Comparison of ENCODE assay signal across 29 cellular contexts in the genomic region with DNA sequence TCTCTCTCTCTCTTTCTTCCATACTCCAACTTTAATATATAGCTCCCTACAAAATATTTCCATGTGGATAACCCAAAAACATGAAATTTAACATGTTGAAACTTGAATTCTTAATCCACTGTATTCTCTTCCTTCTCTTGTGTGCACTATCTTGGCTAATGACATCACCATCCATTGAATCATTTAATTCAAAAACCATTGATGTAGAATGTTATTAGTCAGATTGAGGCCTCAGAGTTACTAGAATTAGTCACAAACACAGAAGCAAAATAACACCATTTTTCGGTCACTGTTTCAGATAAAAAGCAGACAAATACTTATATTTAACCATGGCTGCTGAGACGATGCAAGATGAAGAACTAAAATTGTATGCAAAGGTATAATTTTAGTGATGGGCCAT.
"Had no signal": no experiment of that assay in that cellular context is flagged by ENCODE, and none has a peak within 500 bp of the region (broad histone marks: within the 10 kb centered on the region; RNA-seq: fewer than 3 reads in every experiment).

No MANE protein-coding gene starts in this region.

- H3K4me2 ChIP-seq: hepatocyte, smooth muscle cell had no signal

- H3K4me3 ChIP-seq: dorsolateral prefrontal cortex, gastroesophageal sphincter, heart left ventricle, hepatocyte, lung, mucosa of descending colon, pancreas, smooth muscle cell, testis, tibial artery had no signal

- H3K36me3 ChIP-seq: gastroesophageal sphincter, heart left ventricle, neutrophil, pancreas, tibial artery had no signal

- H3K9me3 ChIP-seq: gastroesophageal sphincter, neutrophil, pancreas, testis, tibial artery had no signal

- FAIRE-seq: colon, kidney, pancreas had no signal

- ATAC-seq: esophagus mucosa; gastroesophageal sphincter; heart left ventricle; left colon; left ventricle myocardium superior; mucosa of descending colon; natural killer cell treated with Interleukin-12 subunit alpha and Interleukin-12 subunit beta and Interleukin-15 and Interleukin-18, amount 100 ng/mL, for 72 hours; pancreas; sciatic nerve; stimulated activated memory B cell treated with anti-CD40 and anti-IgM and Interleukin-4, amounts not matched to agents 10 μg/mL and 1 μg/mL and 100 μg/mL, for 72 hours; stimulated activated naive CD8-positive, alpha-beta T cell treated with anti-CD3 and anti-CD28 coated beads, Interleukin-15, Interleukin-2, amounts not matched to agents 100 U/mL and 50 U/mL, for 24 hours had no signal

- H3K4me1 ChIP-seq: gastroesophageal sphincter, heart left ventricle, pancreas, testis, tibial artery had no signal

- H3K27me3 ChIP-seq: dorsolateral prefrontal cortex, gastroesophageal sphincter, heart left ventricle, hepatocyte, neutrophil, pancreas, testis, tibial artery had no signal

- H3K27ac ChIP-seq: dorsolateral prefrontal cortex, epithelial cell of prostate, gastroesophageal sphincter, heart left ventricle, hepatocyte, neutrophil, pancreas, testis, tibial artery had no signal

- H3K79me2 ChIP-seq: hepatocyte had no signal

- H2AFZ ChIP-seq: hepatocyte had no signal

- DNase-seq: dorsolateral prefrontal cortex; effector CD4-positive, alpha-beta T cell; foreskin fibroblast; heart left ventricle; kidney; left colon; left ventricle myocardium superior; mesenchymal stem cell; mucosa of descending colon; naive B cell; pancreas; stimulated activated CD4-positive, alpha-beta T cell treated with anti-CD3 and anti-CD28 coated beads, Interleukin-12 subunit alpha, Interleukin-12 subunit beta, amount 100 ng/mL, for 4 hours; stimulated activated CD4-positive, alpha-beta T cell treated with anti-CD3 and anti-CD28 coated beads, Interleukin-1b, Interleukin-23, amount 100 ng/mL, for 48 hours; stimulated activated CD4-positive, alpha-beta T cell treated with anti-CD3 and anti-CD28 coated beads, Interleukin-4, amount 100 ng/mL, for 24 hours; stimulated activated naive CD8-positive, alpha-beta T cell treated with anti-CD3 and anti-CD28 coated beads, Interleukin-15, Interleukin-2, amounts not matched to agents 100 U/mL and 50 U/mL, for 24 hours; substantia nigra; testis; tibial artery had no signal
